Comparison of ENCODE assay signal across 20 cellular contexts in genomic region chr14:71469936-71470335, GRCh38.
DNase-seq lines count a peak whose midpoint lies in the region; ATAC-seq and TF ChIP-seq lines count a peak whose summit lies in the region.
"Had no signal": no experiment of that assay in that cellular context is flagged by ENCODE, and none has a peak within 500 bp of the region (broad histone marks: within the 10 kb centered on the region; RNA-seq: fewer than 3 reads in every experiment).

No MANE protein-coding gene starts in this region.

- 88% methylated on average over 3 of the region's 3 CpGs for WGBS in right cardiac atrium

- TF ChIP-seq CTCF in cardiac muscle cell (IDR thresholded peaks at IDR 0.05; ENCODE audit: low read depth, low read length): no peak
- no peak for TF ChIP-seq CTCF in nephron progenitor cell (IDR thresholded peaks at IDR 0.05)

- H3K27me3 Mint-ChIP-seq in activated T-helper 2 cell treated with anti-CD3 and anti-CD28 coated beads, Interferon-gamma antibody, Interleukin-2, Interleukin-4, amounts not matched to agents 10 μg/mL and 5 μg/mL and 100 μg/mL, durations not matched to agents 14 hours and 24 hours and 36 hours (ENCODE audit: low read depth): no peaks in the 10 kb centered on the region
- peaks cover 3% of the 10 kb centered on the region for H3K27me3 Mint-ChIP-seq in nephron progenitor cell (ENCODE audit: low read depth, poor library complexity)
- H3K27me3 Mint-ChIP-seq in activated naive CD4-positive, alpha-beta T cell treated with anti-CD3 and anti-CD28 coated beads for 36 hours (ENCODE audit: low read depth): no peaks in the 10 kb centered on the region
- H3K27me3 Mint-ChIP-seq: CD4-positive, CD25-positive, alpha-beta regulatory T cell had no signal

- ATAC-seq in right cardiac atrium (no peak), HG03108 (IDR thresholded peaks at IDR 0.05; ENCODE audit: unreplicated experiment) (no peak)

- no peaks in the 10 kb centered on the region for H3K27me3 ChIP-seq in cardiac muscle cell
- H3K27me3 ChIP-seq in right cardiac atrium (ENCODE audit: control insufficient read depth, insufficient read depth): no peaks in the 10 kb centered on the region
- H3K27me3 ChIP-seq: BE2C, Peyer's patch, SJSA1 had no signal

- H3K27ac ChIP-seq in cardiac muscle cell (peak overlapping the region; percentile 38), right cardiac atrium (ENCODE audit: low read length) (no peak overlapping the region)
- H3K27ac ChIP-seq: HL-60, Peyer's patch, SJSA1 had no signal

- intact Hi-C loops in right cardiac atrium (cut with DNase I): no loop called here
- intact Hi-C loops in activated T-helper 2 cell treated with anti-CD3 and anti-CD28 coated beads, Interferon-gamma antibody, Interleukin-2, Interleukin-4, amounts not matched to agents 10 μg/mL and 5 μg/mL and 100 μg/mL, durations not matched to agents 14 hours and 24 hours and 36 hours (cut with micrococcal nuclease): loop anchor here (5.0 kb wide), 2 partner anchors 52 to 58 kb away; no protein-coding TSS in a partner anchor
- intact Hi-C loops in activated naive CD4-positive, alpha-beta T cell treated with anti-CD3 and anti-CD28 coated beads for 36 hours (cut with micrococcal nuclease): loop anchor here (5.0 kb wide), 1 partner anchor 148 kb away; the partner anchor contains the start of gene SIPA1L1

- peaks cover 54% of the 10 kb centered on the region for H3K36me3 Mint-ChIP-seq in activated T-helper 2 cell treated with anti-CD3 and anti-CD28 coated beads, Interferon-gamma antibody, Interleukin-2, Interleukin-4, amounts not matched to agents 10 μg/mL and 5 μg/mL and 100 μg/mL, durations not matched to agents 14 hours and 24 hours and 36 hours (ENCODE audit: low read depth)
- H3K36me3 Mint-ChIP-seq in nephron progenitor cell (ENCODE audit: low read depth): peaks cover 25% of the 10 kb centered on the region
- H3K36me3 Mint-ChIP-seq in activated naive CD4-positive, alpha-beta T cell treated with anti-CD3 and anti-CD28 coated beads for 36 hours (ENCODE audit: low read depth): peaks cover 8% of the 10 kb centered on the region

- DNase-seq in cardiac muscle cell (ENCODE audit: low read depth in 1 of 2, low spot score in 1 of 2) (no peak), right cardiac atrium (no peak), nephron progenitor cell (no peak), HT-29 (ENCODE audit: low spot score) (no peak)
- DNase-seq in activated T-helper 2 cell treated with anti-CD3 and anti-CD28 coated beads, Interferon-gamma antibody, Interleukin-2, Interleukin-4, amounts not matched to agents 10 μg/mL and 5 μg/mL and 100 μg/mL, durations not matched to agents 14 hours and 24 hours and 36 hours (ENCODE audit: low spot score): no peak
- no peak for DNase-seq in activated naive CD4-positive, alpha-beta T cell treated with anti-CD3 and anti-CD28 coated beads for 36 hours
- DNase-seq: BE2C; COR-L47; IMR-90; NCI-H1417; NCI-H187; NCI-H2107; NCI-H510A; NCI-H748 treated with DMSO at 0.1 percent for 48 hours; NK-92 treated with Interleukin-12 subunit alpha and Interleukin-12 subunit beta, amount 100 ng/mL, for 24 hours; Peyer's patch had no signal

- H3K4me3 Mint-ChIP-seq in activated T-helper 2 cell treated with anti-CD3 and anti-CD28 coated beads, Interferon-gamma antibody, Interleukin-2, Interleukin-4, amounts not matched to agents 10 μg/mL and 5 μg/mL and 100 μg/mL, durations not matched to agents 14 hours and 24 hours and 36 hours (ENCODE audit: low read depth): no peak overlapping the region
- no peak overlapping the region for H3K4me3 Mint-ChIP-seq in nephron progenitor cell
- no peak overlapping the region for H3K4me3 Mint-ChIP-seq in activated naive CD4-positive, alpha-beta T cell treated with anti-CD3 and anti-CD28 coated beads for 36 hours
- H3K4me3 Mint-ChIP-seq: CD4-positive, CD25-positive, alpha-beta regulatory T cell had no signal

- H3K4me3 ChIP-seq in cardiac muscle cell (no peak overlapping the region), right cardiac atrium (ENCODE audit: low read length) (no peak overlapping the region)
- H3K4me3 ChIP-seq: Peyer's patch, SJSA1 had no signal

- peak overlapping the region; percentile 30 for H3K27ac Mint-ChIP-seq in activated T-helper 2 cell treated with anti-CD3 and anti-CD28 coated beads, Interferon-gamma antibody, Interleukin-2, Interleukin-4, amounts not matched to agents 10 μg/mL and 5 μg/mL and 100 μg/mL, durations not matched to agents 14 hours and 24 hours and 36 hours
- peak overlapping the region; percentile 23 for H3K27ac Mint-ChIP-seq in nephron progenitor cell
- H3K27ac Mint-ChIP-seq in activated naive CD4-positive, alpha-beta T cell treated with anti-CD3 and anti-CD28 coated beads for 36 hours: no peak overlapping the region

- H3K9me3 Mint-ChIP-seq in activated T-helper 2 cell treated with anti-CD3 and anti-CD28 coated beads, Interferon-gamma antibody, Interleukin-2, Interleukin-4, amounts not matched to agents 10 μg/mL and 5 μg/mL and 100 μg/mL, durations not matched to agents 14 hours and 24 hours and 36 hours: peaks cover 9% of the 10 kb centered on the region
- H3K9me3 Mint-ChIP-seq in nephron progenitor cell: peaks cover 14% of the 10 kb centered on the region
- H3K9me3 Mint-ChIP-seq in activated naive CD4-positive, alpha-beta T cell treated with anti-CD3 and anti-CD28 coated beads for 36 hours: peaks cover 3% of the 10 kb centered on the region

- H3K4me1 ChIP-seq in cardiac muscle cell (ENCODE audit: low read depth) (no peaks in the 10 kb centered on the region), right cardiac atrium (ENCODE audit: control insufficient read depth, insufficient read depth, low read length) (no peaks in the 10 kb centered on the region)
- H3K4me1 ChIP-seq: Peyer's patch had no signal

- CTCF ChIA-PET in activated naive CD4-positive, alpha-beta T cell treated with anti-CD3 and anti-CD28 coated beads for 36 hours (lab: Charles Lee): interaction anchor here (0.9 to 1.0 kb wide), 3 partner anchors 21 to 59 kb away, joined by 3 to 5 read pairs (median 3); no protein-coding TSS in a partner anchor

- H3K9me3 ChIP-seq in cardiac muscle cell (ENCODE audit: low read depth): no peaks in the 10 kb centered on the region
- no peaks in the 10 kb centered on the region for H3K9me3 ChIP-seq in right cardiac atrium (ENCODE audit: control insufficient read depth, low read length)
- H3K9me3 ChIP-seq: BE2C, Peyer's patch, SJSA1 had no signal

- no peaks in the 10 kb centered on the region for H3K36me3 ChIP-seq in cardiac muscle cell
- H3K36me3 ChIP-seq: BE2C, Peyer's patch had no signal

- H3K4me1 Mint-ChIP-seq in activated T-helper 2 cell treated with anti-CD3 and anti-CD28 coated beads, Interferon-gamma antibody, Interleukin-2, Interleukin-4, amounts not matched to agents 10 μg/mL and 5 μg/mL and 100 μg/mL, durations not matched to agents 14 hours and 24 hours and 36 hours (ENCODE audit: low read depth): peaks cover 48% of the 10 kb centered on the region
- peaks cover 9% of the 10 kb centered on the region for H3K4me1 Mint-ChIP-seq in nephron progenitor cell
- H3K4me1 Mint-ChIP-seq in activated naive CD4-positive, alpha-beta T cell treated with anti-CD3 and anti-CD28 coated beads for 36 hours (ENCODE audit: low read depth): peaks cover 29% of the 10 kb centered on the region

Comparison
In these comparisons a context has a peak if more than half of its experiments do, and no peak if none do; other contexts are left out.
1. intact Hi-C loops: an anchor here in activated T-helper 2 cell treated with anti-CD3 and anti-CD28 coated beads, Interferon-gamma antibody, Interleukin-2, Interleukin-4, amounts not matched to agents 10 μg/mL and 5 μg/mL and 100 μg/mL, durations not matched to agents 14 hours and 24 hours and 36 hours (5.0 kb wide) and activated naive CD4-positive, alpha-beta T cell treated with anti-CD3 and anti-CD28 coated beads for 36 hours (5.0 kb wide); none called in right cardiac atrium.